In the genomic region with DNA sequence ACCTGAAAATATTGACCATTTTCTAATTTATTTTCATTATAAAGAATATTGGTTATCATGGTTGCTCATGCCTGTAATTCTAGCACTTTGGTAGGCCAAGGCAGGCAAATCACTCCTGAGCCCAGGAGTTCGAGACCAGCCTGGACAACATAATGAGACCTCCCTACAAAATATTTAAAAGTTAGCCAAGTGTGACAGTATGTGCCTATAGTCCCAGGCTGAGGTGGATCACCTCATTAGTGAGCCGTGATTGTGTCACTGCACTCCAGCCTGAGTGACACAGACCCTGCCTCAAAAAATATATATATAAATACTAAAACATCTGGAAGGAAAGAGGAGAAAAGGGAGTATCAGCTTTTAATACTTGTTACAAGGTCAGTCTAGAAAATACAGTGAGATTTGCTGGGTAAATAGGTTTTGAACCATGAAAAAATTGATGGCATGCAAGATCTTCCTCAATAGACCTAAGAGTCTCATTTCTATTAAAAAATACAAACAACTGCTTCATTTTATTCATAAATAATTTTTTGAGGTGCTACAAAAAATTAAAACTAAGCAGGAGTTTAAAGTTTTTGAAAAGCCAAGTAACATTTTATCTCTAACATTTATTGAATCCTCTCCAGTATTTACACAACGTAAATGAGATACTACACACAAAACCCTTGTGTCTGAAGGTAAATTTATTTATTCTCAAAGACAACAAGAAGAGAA, we compare ENCODE assay signal across 8 cellular contexts. TPM values are rescaled to one million over a fixed set of nuclear protein-coding genes. Genes with fewer than 3 reads are reported as not detected.
DNase-seq lines count a peak whose midpoint lies in the region; ATAC-seq and TF ChIP-seq lines count a peak whose summit lies in the region.

No MANE protein-coding gene starts in this region.

- no peaks in the 10 kb centered on the region for H3K9me2 ChIP-seq in hepatocyte (replicated peaks; ENCODE audit: insufficient read depth)

- no peaks in the 10 kb centered on the region for H3K9me3 Mint-ChIP-seq in activated naive CD4-positive, alpha-beta T cell treated with anti-CD3 and anti-CD28 coated beads, Interleukin-2, amount 10 ng/mL, durations not matched to agents 7 days and 5 days
- H3K9me3 Mint-ChIP-seq in activated B cell treated with CpG ODN at 0.5 μM for 24 hours = no peaks in the 10 kb centered on the region

- H3K27ac Mint-ChIP-seq in activated naive CD4-positive, alpha-beta T cell treated with anti-CD3 and anti-CD28 coated beads, Interleukin-2, amount 10 ng/mL, durations not matched to agents 7 days and 5 days = peak overlapping the region; percentile 78
- peak overlapping the region; percentile 92 for H3K27ac Mint-ChIP-seq in activated B cell treated with CpG ODN at 0.5 μM for 24 hours

- peaks cover 2% of the 10 kb centered on the region for H3K36me3 ChIP-seq in hepatocyte (replicated peaks; ENCODE audit: insufficient read depth, low read depth)
- peaks cover 0 to 5% of the 10 kb centered on the region in 2 donors for H3K36me3 ChIP-seq in thyroid gland

- H3K4me3 Mint-ChIP-seq in activated naive CD4-positive, alpha-beta T cell treated with anti-CD3 and anti-CD28 coated beads, Interleukin-2, amount 10 ng/mL, durations not matched to agents 7 days and 5 days = peak overlapping the region; percentile 10
- peak overlapping the region; percentile 50 for H3K4me3 Mint-ChIP-seq in activated B cell treated with CpG ODN at 0.5 μM for 24 hours

- CTCF ChIA-PET in activated naive CD4-positive, alpha-beta T cell treated with anti-CD3 and anti-CD28 coated beads, Interleukin-2, amount 10 ng/mL, durations not matched to agents 7 days and 5 days (lab: Charles Lee) = interaction anchor here (0.6 to 10.2 kb wide), 2 partner anchors 37 to 92 kb away, joined by 3 to 81 read pairs; no protein-coding TSS in a partner anchor
- CTCF ChIA-PET in activated B cell treated with CpG ODN at 0.5 μM for 24 hours (lab: Charles Lee) = interaction anchor here (1.9 to 7.3 kb wide), 3 partner anchors 13 to 91 kb away, joined by 8 to 53 read pairs (median 32); no protein-coding TSS in a partner anchor

- no peaks in the 10 kb centered on the region for H3K9me3 ChIP-seq in hepatocyte (ENCODE audit: low read depth)
- H3K9me3 ChIP-seq in thyroid gland = no peaks in the 10 kb centered on the region

- no peak for ATAC-seq in activated B cell treated with CpG ODN at 0.5 μM for 24 hours (ENCODE audit: low read depth)
- no peak for ATAC-seq in HG03280 (IDR thresholded peaks at IDR 0.05; ENCODE audit: unreplicated experiment)

- 71% methylated on average over 3 of the region's 3 CpGs for WGBS in hepatocyte (ENCODE audit: low lambda C conversion rate, missing lambda C conversion rate)
- WGBS in thyroid gland, 2 donors = 58 to 63% methylated on average over 3 of the region's 3 CpGs

- intact Hi-C loops in activated B cell treated with CpG ODN at 0.5 μM for 24 hours (cut with micrococcal nuclease) (no loop called here), thyroid gland (cut with DNase I) (no loop called here)

- H3K4me3 ChIP-seq in hepatocyte (no peak overlapping the region), thyroid gland (replicated peaks in 1 of 3) (no peak overlapping the region)

- peaks cover 4% of the 10 kb centered on the region for H4K20me1 ChIP-seq in hepatocyte (ENCODE audit: insufficient read depth, poor library complexity, severe bottlenecking)

- POLR2A ChIA-PET in activated B cell treated with CpG ODN at 0.5 μM for 24 hours (lab: Charles Lee) = interaction anchor here (0.6 to 6.2 kb wide), 6 partner anchors 48 to 659 kb away, joined by 3 to 106 read pairs (median 8); a partner anchor contains a TSS

- H2AFZ ChIP-seq in hepatocyte = no peak overlapping the region

- TF ChIP-seq POLR2A in thyroid gland (IDR thresholded peaks at IDR 0.05) = no peak

- peaks cover 16% of the 10 kb centered on the region for H3K79me2 ChIP-seq in hepatocyte

- H3K4me1 ChIP-seq in hepatocyte (ENCODE audit: insufficient read depth) = peaks cover 40% of the 10 kb centered on the region
- H3K4me1 ChIP-seq in thyroid gland = peaks cover 53 to 60% of the 10 kb centered on the region in 2 donors

- H3K4me1 Mint-ChIP-seq in activated naive CD4-positive, alpha-beta T cell treated with anti-CD3 and anti-CD28 coated beads, Interleukin-2, amount 10 ng/mL, durations not matched to agents 7 days and 5 days = peaks cover 78% of the 10 kb centered on the region
- H3K4me1 Mint-ChIP-seq in activated B cell treated with CpG ODN at 0.5 μM for 24 hours = peaks cover 91% of the 10 kb centered on the region

- peak overlapping the region; percentile 99 for H3K27ac ChIP-seq in hepatocyte
- peak overlapping the region; percentile 74 to 98 (median 85) for H3K27ac ChIP-seq in thyroid gland

- no peaks in the 10 kb centered on the region for H3K27me3 ChIP-seq in hepatocyte
- H3K27me3 ChIP-seq in thyroid gland = no peaks in the 10 kb centered on the region

- TF ChIP-seq CTCF in activated B cell treated with CpG ODN at 0.5 μM for 24 hours (IDR thresholded peaks at IDR 0.05) = no peak
- TF ChIP-seq CTCF in hepatocyte (IDR thresholded peaks at IDR 0.05; ENCODE audit: poor library complexity) = no peak
- no peak for TF ChIP-seq CTCF in thyroid gland (IDR thresholded peaks at IDR 0.05)

- no peak for DNase-seq in activated naive CD4-positive, alpha-beta T cell treated with anti-CD3 and anti-CD28 coated beads, Interleukin-2, amount 10 ng/mL, durations not matched to agents 7 days and 5 days
- no peak for DNase-seq in activated naive CD4-positive, alpha-beta T cell treated with Interleukin-2 at 50 U/mL for 16 hours
- DNase-seq in activated B cell treated with CpG ODN at 0.5 μM for 24 hours = no peak
- peak; percentile 13 for DNase-seq in hepatocyte (ENCODE audit: low spot score)
- DNase-seq in thyroid gland = no peak
- DNase-seq in stimulated activated CD8-positive, alpha-beta memory T cell treated with anti-CD3 and anti-CD28 coated beads, Interleukin-4, amount 100 ng/mL, for 48 hours = no peak
- DNase-seq in SKM-1 (lab: John Stamatoyannopoulos, UW; ENCODE audit: unreplicated experiment) = no peak

- peak overlapping the region; percentile 6 for H3K4me2 ChIP-seq in hepatocyte

- no peaks in the 10 kb centered on the region for H3K27me3 Mint-ChIP-seq in activated naive CD4-positive, alpha-beta T cell treated with anti-CD3 and anti-CD28 coated beads, Interleukin-2, amount 10 ng/mL, durations not matched to agents 7 days and 5 days
- no peaks in the 10 kb centered on the region for H3K27me3 Mint-ChIP-seq in activated B cell treated with CpG ODN at 0.5 μM for 24 hours

- H3K36me3 Mint-ChIP-seq in activated naive CD4-positive, alpha-beta T cell treated with anti-CD3 and anti-CD28 coated beads, Interleukin-2, amount 10 ng/mL, durations not matched to agents 7 days and 5 days = peaks cover 34% of the 10 kb centered on the region
- H3K36me3 Mint-ChIP-seq in activated B cell treated with CpG ODN at 0.5 μM for 24 hours (ENCODE audit: low read depth) = peaks cover 29% of the 10 kb centered on the region

RNA-seq across cellular contexts. Expression of a gene that starts 47.7 kb away (rescaled TPM):
- total RNA-seq in activated B cell treated with CpG ODN at 0.5 μM for 24 hours = 10.5 and 15.1 TPM in 2 replicates
- 8.6 and 11.8 TPM in 2 replicates for total RNA-seq in hepatocyte
- polyA plus RNA-seq in hepatocyte = 8.7 and 12.0 TPM in 2 replicates
- 10 to 100 TPM; 11.2 to 28.4 (median 17.9) TPM for total RNA-seq in thyroid gland

RNA-seq across cellular contexts. Expression of a gene that starts 47.9 kb away (rescaled TPM):
- total RNA-seq in activated B cell treated with CpG ODN at 0.5 μM for 24 hours (57.7 and 63.0 TPM in 2 replicates), hepatocyte (17.2 and 22.4 TPM in 2 replicates), thyroid gland (100 to 1,000 TPM in 1 of 4 donors, 10 to 100 TPM in 3; 40.0 to 200 (median 55.7) TPM)
- polyA plus RNA-seq in hepatocyte = 21.9 and 27.9 TPM in 2 replicates
